8 cellular contexts compared by ENCODE assay signal in genomic region chr22:20020533-20021195, GRCh38. TPM values are rescaled to one million over a fixed set of nuclear protein-coding genes. Genes with fewer than 3 reads are reported as not detected.
DNase-seq lines count a peak whose midpoint lies in the region; ATAC-seq and TF ChIP-seq lines count a peak whose summit lies in the region.

Gene TANGO2 (plus strand): TSS chr22:20021110. CDS start chr22:20036799, 15,689 bp downstream.

- peak; percentile 70 for ATAC-seq in GM19328 (IDR thresholded peaks at IDR 0.05; ENCODE audit: unreplicated experiment)
- peak; percentile 81 for ATAC-seq in HG03521 (IDR thresholded peaks at IDR 0.05; ENCODE audit: unreplicated experiment)

- 0 to 3% methylated on average over 18 to 26 of the region's 61 CpGs for WGBS in lower leg skin, 2 donors

- H3K27ac ChIP-seq in dorsolateral prefrontal cortex = peak within 1 kb of the TSS; percentile 49 to 95 (median 90)

- intact Hi-C loops in dorsolateral prefrontal cortex (cut with DNase I) = loop anchor here (1.0 to 10.0 kb wide), 4 partner anchors 19 to 166 kb away; partner anchors contain the start of genes DGCR8 (in 1 of the 2), GNB1L (in 1 of the 2), RTL10 (in 1 of the 2) and TRMT2A (in 1 of the 2)
- intact Hi-C loops in lower leg skin (cut with DNase I; ENCODE audit: low total_unique reads) = no loop called here

- peaks cover 1% of the 10 kb centered on the region; the same call in 1 of the 2 replicates for H3K27me3 ChIP-seq in BJ (ENCODE audit: control insufficient read depth, insufficient read depth, low read length)
- no peaks in the 10 kb centered on the region for H3K27me3 ChIP-seq in dorsolateral prefrontal cortex

- POLR2A ChIA-PET in BJ (lab: Charles Lee) = interaction anchor here (0.6 kb wide), 1 partner anchor 37 kb away, joined by 5 read pairs; no protein-coding TSS in a partner anchor

- TF ChIP-seq CTCF in BJ (IDR thresholded peaks at IDR 0.05; ENCODE audit: insufficient read depth, low read depth, low read length) (no peak), dorsolateral prefrontal cortex (IDR thresholded peaks at IDR 0.05 in 54 of 56, conservative IDR thresholded peaks at IDR 0.05 in 2 of 56; ENCODE audit: low read depth in 1 of 56, partially characterized antibody in 56 of 56) (peak in 14 of 56 donors; percentile 5 to 47 (median 18)), lower leg skin (IDR thresholded peaks at IDR 0.05) (no peak)

- DNase-seq in BJ (ENCODE audit: low read depth) (peak; percentile 50), NCI-H82 (lab: John Stamatoyannopoulos, UW) (peak; percentile 91), dorsolateral prefrontal cortex (peak; percentile 84 to 98 (median 90)), lower leg skin (ENCODE audit: low spot score in 2 of 2) (peak; percentile 86 to 98)
- peak; percentile 89 to 91 for DNase-seq in activated CD4-positive, alpha-beta T cell treated with anti-CD3 and anti-CD28 coated beads, Interleukin-2, amount 50 U/mL, for 48 hours
- DNase-seq in stimulated activated CD4-positive, alpha-beta T cell treated with anti-CD3 and anti-CD28 coated beads, Interleukin-4, amount 100 ng/mL, for 4 hours = peak; percentile 91 to 94

- CTCF ChIA-PET in BJ (lab: Yijun Ruan, JAX) = interaction anchor here (0.9 to 1.8 kb wide), 4 partner anchors 17 to 290 kb away, joined by 3 to 5 read pairs (median 4); no protein-coding TSS in a partner anchor

- peak within 1 kb of the TSS; percentile 97 for H3K4me3 ChIP-seq in BJ (ENCODE audit: low read depth, low read length)
- peak within 1 kb of the TSS; percentile 53 to 100 (median 96) for H3K4me3 ChIP-seq in dorsolateral prefrontal cortex
- H3K4me3 ChIP-seq in lower leg skin (ENCODE audit: low read depth, poor library complexity, severe bottlenecking) = peak within 1 kb of the TSS; percentile 88

- peaks cover 4% of the 10 kb centered on the region for H3K36me3 ChIP-seq in BJ (ENCODE audit: control insufficient read depth, insufficient read depth, low read length)

- TF ChIP-seq POLR2A in lower leg skin (IDR thresholded peaks at IDR 0.05) = peak in 1 of 2 donors; percentile 33

RNA-seq across cellular contexts. Expression of gene TANGO2, which starts in this region (rescaled TPM):
- 33.4 and 51.7 TPM in 2 replicates for polyA plus RNA-seq in BJ (2011; rRNA removed)
- 32.4 and 55.5 TPM in 2 replicates for polyA minus RNA-seq in BJ (2011; rRNA and poly(A)+ RNA removed)
- total RNA-seq in dorsolateral prefrontal cortex (10 to 100 TPM; 45.5 to 81.1 (median 59.7) TPM), lower leg skin (10 to 100 TPM; 12.4 to 36.1 (median 19.8) TPM)

Comparison
In these comparisons a context has a peak if more than half of its experiments do, and no peak if none do; other contexts are left out.
1. Peak in every context shown above with its lines: DNase-seq, ATAC-seq, H3K4me3 ChIP-seq and H3K27ac ChIP-seq.